In the genomic region with DNA sequence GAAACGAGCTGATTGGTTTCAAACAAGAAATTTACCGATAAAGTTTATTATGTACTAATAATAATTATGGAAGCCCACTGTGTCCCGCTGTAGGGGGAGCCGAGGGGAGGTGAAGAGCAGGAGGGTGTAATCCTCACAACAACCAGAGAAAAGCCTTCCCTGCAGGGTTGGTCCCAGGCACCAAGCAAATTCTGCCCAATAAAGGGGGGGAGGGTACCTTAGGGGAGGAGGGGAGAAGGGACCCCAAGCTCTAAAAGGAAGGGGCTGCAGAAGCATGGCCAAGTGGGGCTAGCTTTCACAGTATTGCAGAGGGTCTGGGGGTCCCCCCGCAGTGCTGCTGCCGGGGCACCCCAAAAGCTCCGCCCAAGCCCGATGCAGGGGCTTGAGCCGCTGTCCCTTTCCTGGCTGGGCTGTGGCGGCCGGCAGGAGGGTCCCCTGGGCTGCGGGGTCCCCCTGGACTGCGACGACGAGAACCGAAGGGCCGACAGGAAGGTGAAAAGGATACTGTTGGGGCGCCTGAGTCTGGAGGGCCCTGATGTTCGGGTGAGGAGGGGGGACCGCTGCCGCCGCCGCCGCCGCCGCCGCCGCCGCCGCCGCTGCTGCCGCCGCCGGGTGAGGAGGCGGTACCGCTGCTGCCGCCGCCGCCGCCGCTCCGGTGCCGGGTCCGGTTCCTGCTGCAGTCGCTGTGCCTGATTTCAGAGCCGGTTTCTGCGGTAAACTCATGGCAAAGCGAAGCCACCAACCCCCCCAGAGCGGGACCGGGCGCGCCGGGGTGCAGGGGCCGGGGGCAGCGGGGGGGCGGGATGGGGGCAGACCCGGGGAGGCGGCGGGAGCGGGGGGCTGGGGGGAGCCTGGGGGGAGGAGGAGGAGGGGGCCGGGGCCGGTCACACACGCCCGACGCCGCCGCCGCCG, we compare ENCODE assay signal across 8 cellular contexts. TPM values are rescaled to one million over a fixed set of nuclear protein-coding genes. Genes with fewer than 3 reads are reported as not detected.
A peak's percentile ranks its signal among the peaks of the same experiment; 100 is the strongest.
DNase-seq lines count a peak whose midpoint lies in the region; ATAC-seq and TF ChIP-seq lines count a peak whose summit lies in the region.

No MANE protein-coding gene starts in this region.

- peaks cover 50% of the 10 kb centered on the region for H3K79me2 ChIP-seq in Loucy (ENCODE audit: insufficient read depth, low read length)

- peak overlapping the region; percentile 72 for H3K27ac ChIP-seq in CD4-positive, CD25-positive, alpha-beta regulatory T cell (ENCODE audit: insufficient read depth, low read length, poor library complexity, severe bottlenecking)
- peak overlapping the region; percentile 67 for H3K27ac ChIP-seq in duodenal mucosa (ENCODE audit: low read depth, low read length)
- H3K27ac ChIP-seq in mesodermal cell (ENCODE audit: low read depth, low read length, severe bottlenecking), result peak overlapping the region; percentile 79

- no peaks in the 10 kb centered on the region for H3K9me3 ChIP-seq in CD4-positive, CD25-positive, alpha-beta regulatory T cell (ENCODE audit: control insufficient read depth in 2 of 2, low read length in 2 of 2)
- no peaks in the 10 kb centered on the region for H3K9me3 ChIP-seq in Loucy (ENCODE audit: insufficient read depth, low read depth, low read length)
- no peaks in the 10 kb centered on the region for H3K9me3 ChIP-seq in duodenal mucosa (ENCODE audit: control insufficient read depth in 1 of 2, low read length in 2 of 2)
- no peaks in the 10 kb centered on the region for H3K9me3 ChIP-seq in mesodermal cell (ENCODE audit: control insufficient read depth, low read length)

- peaks cover 39% of the 10 kb centered on the region for H4K20me1 ChIP-seq in Loucy (ENCODE audit: insufficient read depth, low read length, poor library complexity, severe bottlenecking)

- H3K36me3 ChIP-seq in CD4-positive, CD25-positive, alpha-beta regulatory T cell (ENCODE audit: control insufficient read depth, insufficient read depth, low read length), result no peaks in the 10 kb centered on the region
- H3K36me3 ChIP-seq in Loucy (ENCODE audit: insufficient read depth, low read length), result no peaks in the 10 kb centered on the region
- no peaks in the 10 kb centered on the region for H3K36me3 ChIP-seq in duodenal mucosa (ENCODE audit: control insufficient read depth in 1 of 2, insufficient read depth in 2 of 2, low read length in 2 of 2)
- H3K36me3 ChIP-seq in mesodermal cell (ENCODE audit: control insufficient read depth, insufficient read depth, low read length), result peaks cover 26% of the 10 kb centered on the region

- peak overlapping the region; percentile 58 for H3K4me3 ChIP-seq in CD4-positive, CD25-positive, alpha-beta regulatory T cell (ENCODE audit: low read depth, low read length)
- H3K4me3 ChIP-seq in Loucy (ENCODE audit: low read length, poor library complexity, severe bottlenecking) (peak overlapping the region; percentile 91), duodenal mucosa (ENCODE audit: low read depth in 1 of 2, low read length in 2 of 2) (peak overlapping the region; percentile 90 to 95), mesodermal cell (ENCODE audit: extremely low read depth, insufficient read depth, low read length, poor library complexity, severe bottlenecking) (peak overlapping the region; percentile 87)

- no peaks in the 10 kb centered on the region for H3K27me3 ChIP-seq in CD4-positive, CD25-positive, alpha-beta regulatory T cell (ENCODE audit: control insufficient read depth, insufficient read depth, low read length)
- H3K27me3 ChIP-seq in Loucy (ENCODE audit: insufficient read depth, low read length, poor library complexity, severe bottlenecking), result peaks cover 4% of the 10 kb centered on the region
- H3K27me3 ChIP-seq in duodenal mucosa (ENCODE audit: control insufficient read depth in 1 of 2, insufficient read depth in 2 of 2, low read length in 2 of 2), result no peaks in the 10 kb centered on the region

- H3K9ac ChIP-seq in Loucy (ENCODE audit: low read depth, low read length, poor library complexity, severe bottlenecking) (peak overlapping the region; percentile 74), duodenal mucosa (ENCODE audit: low read depth in 1 of 2, low read length in 2 of 2) (peak overlapping the region; percentile 85 to 96)

- H3K4me2 ChIP-seq in Loucy (ENCODE audit: low read depth, low read length, poor library complexity, severe bottlenecking), result peak overlapping the region; percentile 75

- no peaks in the 10 kb centered on the region for H3K9me3 Mint-ChIP-seq in CD4-positive, CD25-positive, alpha-beta regulatory T cell
- H3K9me3 Mint-ChIP-seq in activated CD4-positive, alpha-beta T cell treated with anti-CD3 and anti-CD28 coated beads, Interleukin-2, amount 10 ng/mL, durations not matched to agents 7 days and 5 days, result no peaks in the 10 kb centered on the region

- no peaks in the 10 kb centered on the region for H3K36me3 Mint-ChIP-seq in CD4-positive, CD25-positive, alpha-beta regulatory T cell
- peaks cover 7% of the 10 kb centered on the region for H3K36me3 Mint-ChIP-seq in activated CD4-positive, alpha-beta T cell treated with anti-CD3 and anti-CD28 coated beads, Interleukin-2, amount 10 ng/mL, durations not matched to agents 7 days and 5 days (ENCODE audit: low read depth)

- peak overlapping the region; percentile 92 to 94 (median 92) for H3K27ac Mint-ChIP-seq in CD4-positive, CD25-positive, alpha-beta regulatory T cell
- peak overlapping the region; percentile 90 for H3K27ac Mint-ChIP-seq in activated CD4-positive, alpha-beta T cell treated with anti-CD3 and anti-CD28 coated beads, Interleukin-2, amount 10 ng/mL, durations not matched to agents 7 days and 5 days

- TF ChIP-seq CTCF in Loucy (conservative IDR thresholded peaks at IDR 0.05; ENCODE audit: low read length), result no peak

- H3K4me3 Mint-ChIP-seq in CD4-positive, CD25-positive, alpha-beta regulatory T cell, result peak overlapping the region; percentile 87 to 99 (median 90)
- H3K4me3 Mint-ChIP-seq in activated CD4-positive, alpha-beta T cell treated with anti-CD3 and anti-CD28 coated beads, Interleukin-2, amount 10 ng/mL, durations not matched to agents 7 days and 5 days, result peak overlapping the region; percentile 81

- H3F3A ChIP-seq in Loucy (ENCODE audit: low read depth), result no peaks in the 10 kb centered on the region

- 0 out of 2 replicates have a peak overlapping the region, but pooled peaks have one; percentile 38 for H2AFZ ChIP-seq in Loucy (ENCODE audit: low read length)

- peak; percentile 26 to 55 (median 40) for DNase-seq in CD4-positive, CD25-positive, alpha-beta regulatory T cell
- peak; percentile 42 for DNase-seq in activated CD4-positive, alpha-beta T cell treated with anti-CD3 and anti-CD28 coated beads, Interleukin-2, amount 10 ng/mL, durations not matched to agents 7 days and 5 days
- DNase-seq in stimulated activated naive CD8-positive, alpha-beta T cell treated with anti-CD3 and anti-CD28 coated beads, Interleukin-15, Interleukin-2, amounts not matched to agents 100 U/mL and 50 U/mL, for 24 hours, result peak; percentile 51

- peaks cover 9% of the 10 kb centered on the region for H3K27me3 Mint-ChIP-seq in CD4-positive, CD25-positive, alpha-beta regulatory T cell
- H3K27me3 Mint-ChIP-seq in activated CD4-positive, alpha-beta T cell treated with anti-CD3 and anti-CD28 coated beads, Interleukin-2, amount 10 ng/mL, durations not matched to agents 7 days and 5 days, result peaks cover 11% of the 10 kb centered on the region

- peaks cover 24 to 29% (median 27%) of the 10 kb centered on the region in 4 donors for H3K4me1 Mint-ChIP-seq in CD4-positive, CD25-positive, alpha-beta regulatory T cell
- peaks cover 23% of the 10 kb centered on the region for H3K4me1 Mint-ChIP-seq in activated CD4-positive, alpha-beta T cell treated with anti-CD3 and anti-CD28 coated beads, Interleukin-2, amount 10 ng/mL, durations not matched to agents 7 days and 5 days

- ATAC-seq in CD4-positive, CD25-positive, alpha-beta regulatory T cell (ENCODE audit: low read depth in 2 of 2), result peak in 1 of 2 donors; percentile 2
- ATAC-seq in GM21423 (IDR thresholded peaks at IDR 0.05; ENCODE audit: unreplicated experiment) (peak; percentile 10), HG03095 (IDR thresholded peaks at IDR 0.05; ENCODE audit: unreplicated experiment) (no peak)
- ATAC-seq in stimulated activated naive CD8-positive, alpha-beta T cell treated with anti-CD3 and anti-CD28 coated beads, Interleukin-15, Interleukin-2, amounts not matched to agents 100 U/mL and 50 U/mL, for 24 hours, result no peak

- CTCF ChIA-PET in activated CD4-positive, alpha-beta T cell treated with anti-CD3 and anti-CD28 coated beads, Interleukin-2, amount 10 ng/mL, durations not matched to agents 7 days and 5 days (lab: Charles Lee), result no interaction called here

- no peaks in the 10 kb centered on the region for H3K9me2 ChIP-seq in Loucy (replicated peaks; ENCODE audit: low read depth, low read length)

- peaks cover 22% of the 10 kb centered on the region for H3K4me1 ChIP-seq in CD4-positive, CD25-positive, alpha-beta regulatory T cell (ENCODE audit: control insufficient read depth, insufficient read depth, low read length, poor library complexity, severe bottlenecking)
- peaks cover 30% of the 10 kb centered on the region for H3K4me1 ChIP-seq in Loucy (ENCODE audit: insufficient read depth, low read length, poor library complexity, severe bottlenecking)
- H3K4me1 ChIP-seq in duodenal mucosa (ENCODE audit: control insufficient read depth in 1 of 2, insufficient read depth in 2 of 2, low read length in 2 of 2), result peaks cover 15 to 22% of the 10 kb centered on the region in 2 donors
- peaks cover 10% of the 10 kb centered on the region for H3K4me1 ChIP-seq in mesodermal cell (ENCODE audit: control insufficient read depth, insufficient read depth, low read length, poor library complexity, severe bottlenecking)

- WGBS in mesodermal cell (ENCODE audit: insufficient coverage in 2 of 2), 2 experiments, result 0 to 1% methylated on average over 24 to 25 of the region's 69 CpGs

- POLR2A ChIA-PET in activated CD4-positive, alpha-beta T cell treated with anti-CD3 and anti-CD28 coated beads, Interleukin-2, amount 10 ng/mL, durations not matched to agents 7 days and 5 days (lab: Charles Lee), result no interaction called here

RNA-seq across cellular contexts. Expression of a gene that starts 0.8 kb away (rescaled TPM):
- 34.4 TPM for total RNA-seq in CD4-positive, CD25-positive, alpha-beta regulatory T cell
- 1 to 10 TPM; 2.5 to 7.0 (median 5.0) TPM for polyA plus RNA-seq in CD4-positive, CD25-positive, alpha-beta regulatory T cell
- 10 to 100 TPM; 23.8 to 31.5 TPM for total RNA-seq in activated CD4-positive, alpha-beta T cell treated with anti-CD3 and anti-CD28 coated beads, Interleukin-2, amount 10 ng/mL, durations not matched to agents 7 days and 5 days
- polyA plus RNA-seq in mesodermal cell (2013, experiment 1 of 2), result 86.3 TPM
- polyA plus RNA-seq in mesodermal cell (2013, experiment 2 of 2), result 74.1 TPM
